In the genomic region with DNA sequence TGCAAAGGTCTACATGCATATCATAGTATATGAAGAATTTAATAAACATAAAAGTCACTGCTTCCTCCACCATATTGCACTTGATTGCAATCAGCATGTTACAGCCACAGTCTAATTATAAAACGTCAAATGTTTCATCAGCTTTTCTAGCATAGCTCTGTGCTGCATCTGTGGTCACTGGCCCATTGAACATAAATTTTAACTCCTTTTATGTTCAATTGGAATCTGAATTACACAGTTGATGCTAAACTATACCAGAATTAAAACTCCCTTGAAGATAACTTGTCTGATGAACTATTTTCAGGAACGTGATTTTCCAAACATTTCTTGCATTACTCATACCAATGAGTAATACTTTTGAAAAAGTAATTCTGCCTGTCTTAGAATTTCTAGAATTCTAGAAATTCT, we compare ENCODE assay signal across 18 cellular contexts.
A peak's percentile ranks its signal among the peaks of the same experiment; 100 is the strongest.
DNase-seq lines count a peak whose midpoint lies in the region; ATAC-seq and TF ChIP-seq lines count a peak whose summit lies in the region.
"Had no signal": no experiment of that assay in that cellular context is flagged by ENCODE, and none has a peak within 500 bp of the region (broad histone marks: within the 10 kb centered on the region; RNA-seq: fewer than 3 reads in every experiment).

No MANE protein-coding gene starts in this region.

- intact Hi-C loops in naive thymus-derived CD4-positive, alpha-beta T cell (cut with micrococcal nuclease) = no loop called here

- peak; percentile 42 for DNase-seq in GM04503 (ENCODE audit: low read depth)
- peak; percentile 4 for DNase-seq in RPMI7951 (ENCODE audit: low read depth)
- DNase-seq in epithelial cell of proximal tubule (ENCODE audit: low read depth) = peak; percentile 20
- DNase-seq in retinal pigment epithelial cell (ENCODE audit: low read depth) = peak; percentile 31
- no peak for DNase-seq in stimulated activated CD8-positive, alpha-beta memory T cell treated with anti-CD3 and anti-CD28 coated beads, Interleukin-4, amount 100 ng/mL, for 48 hours
- no peak for DNase-seq in naive thymus-derived CD4-positive, alpha-beta T cell
- DNase-seq: activated CD4-positive, alpha-beta T cell treated with anti-CD3 and anti-CD28 coated beads, Interleukin-2, amount 10 ng/mL, durations not matched to agents 24 days and 14 days; activated naive CD8-positive, alpha-beta T cell treated with anti-CD3 and anti-CD28 coated beads, Interleukin-2, amount 10 ng/mL, durations not matched to agents 7 days and 5 days; activated T-cell treated with anti-CD3 and anti-CD28 coated beads, Interleukin-2, amount 50 U/mL, for 48 hours; CD4-positive, alpha-beta T cell; Karpas-422; left lung; NCI-H2029; NCI-H748 treated with DMSO at 0.1 percent for 48 hours; Right ventricle myocardium superior had no signal

- no peaks in the 10 kb centered on the region for H3K36me3 Mint-ChIP-seq in naive thymus-derived CD4-positive, alpha-beta T cell
- H3K36me3 Mint-ChIP-seq: activated naive CD8-positive, alpha-beta T cell treated with anti-CD3 and anti-CD28 coated beads, Interleukin-2, amount 10 ng/mL, durations not matched to agents 7 days and 5 days had no signal

- no peak overlapping the region for H3K4me3 ChIP-seq in epithelial cell of proximal tubule (ENCODE audit: low read depth, low read length)
- no peak overlapping the region for H3K4me3 ChIP-seq in retinal pigment epithelial cell (ENCODE audit: low read length)
- H3K4me3 ChIP-seq in naive thymus-derived CD4-positive, alpha-beta T cell (ENCODE audit: low read length) = no peak overlapping the region
- H3K4me3 ChIP-seq: left lung had no signal

- H3K27me3 Mint-ChIP-seq in naive thymus-derived CD4-positive, alpha-beta T cell = no peaks in the 10 kb centered on the region
- H3K27me3 Mint-ChIP-seq: activated CD4-positive, alpha-beta T cell treated with anti-CD3 and anti-CD28 coated beads, Interleukin-2, amount 10 ng/mL, durations not matched to agents 24 days and 14 days; activated naive CD8-positive, alpha-beta T cell treated with anti-CD3 and anti-CD28 coated beads, Interleukin-2, amount 10 ng/mL, durations not matched to agents 7 days and 5 days; CD4-positive, alpha-beta T cell had no signal

- H3K36me3 ChIP-seq in naive thymus-derived CD4-positive, alpha-beta T cell (ENCODE audit: control insufficient read depth in 2 of 3, insufficient read depth in 3 of 3, low read length in 3 of 3) = no peaks in the 10 kb centered on the region
- H3K36me3 ChIP-seq: left lung had no signal

- no peak for ATAC-seq in GM21737 (IDR thresholded peaks at IDR 0.05; ENCODE audit: unreplicated experiment)
- no peak for ATAC-seq in naive thymus-derived CD4-positive, alpha-beta T cell
- ATAC-seq: left lung had no signal

- TF ChIP-seq CTCF in epithelial cell of proximal tubule (conservative IDR thresholded peaks at IDR 0.05; ENCODE audit: low read depth, low read length) (no peak), retinal pigment epithelial cell (conservative IDR thresholded peaks at IDR 0.05; ENCODE audit: low read depth, low read length) (no peak)

- no peak overlapping the region for H3K4me3 Mint-ChIP-seq in naive thymus-derived CD4-positive, alpha-beta T cell
- H3K4me3 Mint-ChIP-seq: activated CD4-positive, alpha-beta T cell treated with anti-CD3 and anti-CD28 coated beads, Interleukin-2, amount 10 ng/mL, durations not matched to agents 24 days and 14 days; activated naive CD8-positive, alpha-beta T cell treated with anti-CD3 and anti-CD28 coated beads, Interleukin-2, amount 10 ng/mL, durations not matched to agents 7 days and 5 days; CD4-positive, alpha-beta T cell had no signal

- no peaks in the 10 kb centered on the region for H3K27me3 ChIP-seq in naive thymus-derived CD4-positive, alpha-beta T cell (ENCODE audit: control insufficient read depth in 2 of 2, insufficient read depth in 2 of 2, low read length in 2 of 2)
- H3K27me3 ChIP-seq: left lung had no signal

- H3K9me3 ChIP-seq in naive thymus-derived CD4-positive, alpha-beta T cell (ENCODE audit: control insufficient read depth in 2 of 3, low read length in 3 of 3) = no peaks in the 10 kb centered on the region
- H3K9me3 ChIP-seq: left lung had no signal

- POLR2A ChIA-PET in naive thymus-derived CD4-positive, alpha-beta T cell (lab: Charles Lee) = no interaction called here

- CTCF ChIA-PET in naive thymus-derived CD4-positive, alpha-beta T cell (lab: Charles Lee) = no interaction called here

- H3K27ac Mint-ChIP-seq in naive thymus-derived CD4-positive, alpha-beta T cell = no peak overlapping the region
- H3K27ac Mint-ChIP-seq: activated CD4-positive, alpha-beta T cell treated with anti-CD3 and anti-CD28 coated beads, Interleukin-2, amount 10 ng/mL, durations not matched to agents 24 days and 14 days; activated naive CD8-positive, alpha-beta T cell treated with anti-CD3 and anti-CD28 coated beads, Interleukin-2, amount 10 ng/mL, durations not matched to agents 7 days and 5 days; CD4-positive, alpha-beta T cell had no signal

- no peaks in the 10 kb centered on the region for H3K4me1 ChIP-seq in naive thymus-derived CD4-positive, alpha-beta T cell (ENCODE audit: control insufficient read depth in 2 of 2, insufficient read depth in 2 of 2, low read length in 2 of 2)
- H3K4me1 ChIP-seq: left lung, parathyroid adenoma had no signal

- no peak overlapping the region for H3K27ac ChIP-seq in naive thymus-derived CD4-positive, alpha-beta T cell (ENCODE audit: low read depth, low read length)
- H3K27ac ChIP-seq: HL-60, left lung, parathyroid adenoma had no signal

- no peaks in the 10 kb centered on the region for H3K4me1 Mint-ChIP-seq in naive thymus-derived CD4-positive, alpha-beta T cell
- H3K4me1 Mint-ChIP-seq: activated CD4-positive, alpha-beta T cell treated with anti-CD3 and anti-CD28 coated beads, Interleukin-2, amount 10 ng/mL, durations not matched to agents 24 days and 14 days; activated naive CD8-positive, alpha-beta T cell treated with anti-CD3 and anti-CD28 coated beads, Interleukin-2, amount 10 ng/mL, durations not matched to agents 7 days and 5 days had no signal

- H3K9me3 Mint-ChIP-seq in naive thymus-derived CD4-positive, alpha-beta T cell = peaks cover 0 to 6% (median 0%) of the 10 kb centered on the region in 11 donors
- H3K9me3 Mint-ChIP-seq: activated CD4-positive, alpha-beta T cell treated with anti-CD3 and anti-CD28 coated beads, Interleukin-2, amount 10 ng/mL, durations not matched to agents 24 days and 14 days; activated naive CD8-positive, alpha-beta T cell treated with anti-CD3 and anti-CD28 coated beads, Interleukin-2, amount 10 ng/mL, durations not matched to agents 7 days and 5 days; CD4-positive, alpha-beta T cell had no signal

Comparison
In these comparisons a context has a peak if more than half of its experiments do, and no peak if none do; other contexts are left out.
1. DNase-seq: peak in GM04503 (single experiment), RPMI7951 (single experiment), epithelial cell of proximal tubule (single experiment) and retinal pigment epithelial cell (single experiment); none in stimulated activated CD8-positive, alpha-beta memory T cell treated with anti-CD3 and anti-CD28 coated beads, Interleukin-4, amount 100 ng/mL, for 48 hours (single experiment) and naive thymus-derived CD4-positive, alpha-beta T cell (0 of 9).